Comparison of ENCODE assay signal across 18 cellular contexts in genomic region chr17:17797119-17797809, GRCh38. TPM values are rescaled to one million over a fixed set of nuclear protein-coding genes. Genes with fewer than 3 reads are reported as not detected.
DNase-seq lines count a peak whose midpoint lies in the region; ATAC-seq and TF ChIP-seq lines count a peak whose summit lies in the region.
"Had no signal": no experiment of that assay in that cellular context is flagged by ENCODE, and none has a peak within 500 bp of the region (broad histone marks: within the 10 kb centered on the region; RNA-seq: fewer than 3 reads in every experiment).

No MANE protein-coding gene starts in this region.

- H3K9me3 Mint-ChIP-seq in Calu3 (ENCODE audit: low read depth, unreplicated experiment): no peaks in the 10 kb centered on the region
- H3K9me3 Mint-ChIP-seq in activated CD8-positive, alpha-beta T cell treated with anti-CD3 and anti-CD28 coated beads for 36 hours: no peaks in the 10 kb centered on the region
- H3K9me3 Mint-ChIP-seq: CD4-positive, alpha-beta T cell; HFFc6; T-cell had no signal

- TF ChIP-seq CTCF in Calu3 (IDR thresholded peaks at IDR 0.05; ENCODE audit: unreplicated experiment) (no peak), right atrium auricular region (IDR thresholded peaks at IDR 0.05) (no peak)
- TF ChIP-seq CTCF in activated CD8-positive, alpha-beta T cell treated with anti-CD3 and anti-CD28 coated beads for 36 hours (IDR thresholded peaks at IDR 0.05): no peak

- H3K4me1 ChIP-seq in BLaER1 (peaks cover 79% of the 10 kb centered on the region), right atrium auricular region (peaks cover 0 to 39% of the 10 kb centered on the region in 2 donors)

- BruUV-seq in Calu3 (replicated peaks; lab: Mats Ljungman, UMichigan): no TSS peak

- DNase-seq in Calu3 (no peak), right atrium auricular region (ENCODE audit: low spot score) (no peak), RKO (ENCODE audit: low spot score) (no peak)
- no peak for DNase-seq in activated CD8-positive, alpha-beta T cell treated with anti-CD3 and anti-CD28 coated beads for 36 hours
- DNase-seq: CD4-positive, alpha-beta T cell; DMS53; EL; GOT3; HFFc6; NCI-H1092 treated with DMSO at 0.1 percent for 48 hours; NCI-H748 treated with DMSO at 0.1 percent for 48 hours; SIG-M5; T-cell had no signal

- peak overlapping the region; percentile 24 for H3K4me3 Mint-ChIP-seq in Calu3 (ENCODE audit: low read depth, unreplicated experiment)
- no peak overlapping the region for H3K4me3 Mint-ChIP-seq in activated CD8-positive, alpha-beta T cell treated with anti-CD3 and anti-CD28 coated beads for 36 hours
- H3K4me3 Mint-ChIP-seq: CD4-positive, alpha-beta T cell; HFFc6; T-cell had no signal

- H3K9ac ChIP-seq in BLaER1: peak overlapping the region; percentile 58

- ATAC-seq in GM21723 (IDR thresholded peaks at IDR 0.05; ENCODE audit: unreplicated experiment): no peak
- no peak for ATAC-seq in activated CD8-positive, alpha-beta T cell treated with anti-CD3 and anti-CD28 coated beads for 36 hours
- ATAC-seq: K562, SK-N-SH treated with all-trans-retinoic acid at 6 μM for 48 hours, T-cell had no signal

- H3K27ac ChIP-seq in BLaER1: peak overlapping the region; percentile 58
- peak overlapping the region; percentile 20 to 63 for H3K27ac ChIP-seq in right atrium auricular region

- H3K4me3 ChIP-seq in BLaER1 (no peak overlapping the region), right atrium auricular region (no peak overlapping the region)
- H3K4me3 ChIP-seq: K562 had no signal

- intact Hi-C loops in Calu3 (cut with micrococcal nuclease; ENCODE audit: unreplicated experiment): no loop called here
- intact Hi-C loops in activated CD8-positive, alpha-beta T cell treated with anti-CD3 and anti-CD28 coated beads for 36 hours (cut with micrococcal nuclease): no loop called here

- POLR2A ChIA-PET in activated CD8-positive, alpha-beta T cell treated with anti-CD3 and anti-CD28 coated beads for 36 hours (lab: Charles Lee): interaction anchor here (1.6 kb wide), 1 partner anchor 10 kb away, joined by 6 read pairs; no protein-coding TSS in a partner anchor

- H3K27me3 Mint-ChIP-seq in Calu3 (ENCODE audit: unreplicated experiment): no peaks in the 10 kb centered on the region
- no peaks in the 10 kb centered on the region for H3K27me3 Mint-ChIP-seq in activated CD8-positive, alpha-beta T cell treated with anti-CD3 and anti-CD28 coated beads for 36 hours
- H3K27me3 Mint-ChIP-seq: CD4-positive, alpha-beta T cell; T-cell had no signal

- CTCF ChIA-PET in Calu3 (lab: Charles Lee): no interaction called here
- CTCF ChIA-PET in activated CD8-positive, alpha-beta T cell treated with anti-CD3 and anti-CD28 coated beads for 36 hours (lab: Charles Lee): interaction anchor here (0.9 kb wide), 2 partner anchors 15 to 88 kb away, joined by 3 read pairs; no protein-coding TSS in a partner anchor

- no peaks in the 10 kb centered on the region for H3K9me3 ChIP-seq in BLaER1
- no peaks in the 10 kb centered on the region for H3K9me3 ChIP-seq in right atrium auricular region

- peaks cover 99% of the 10 kb centered on the region for H4K20me1 ChIP-seq in BLaER1

- H3K27me3 ChIP-seq in BLaER1: no peaks in the 10 kb centered on the region
- no peaks in the 10 kb centered on the region for H3K27me3 ChIP-seq in right atrium auricular region

- H3K4me2 ChIP-seq in BLaER1: peak overlapping the region; percentile 80

- H3K27ac Mint-ChIP-seq in Calu3 (ENCODE audit: unreplicated experiment): no peak overlapping the region
- H3K27ac Mint-ChIP-seq in activated CD8-positive, alpha-beta T cell treated with anti-CD3 and anti-CD28 coated beads for 36 hours: no peak overlapping the region
- H3K27ac Mint-ChIP-seq: CD4-positive, alpha-beta T cell; HFFc6; T-cell had no signal

- no peaks in the 10 kb centered on the region for H3K4me1 Mint-ChIP-seq in Calu3 (ENCODE audit: low read depth, unreplicated experiment)
- peaks cover 16% of the 10 kb centered on the region for H3K4me1 Mint-ChIP-seq in activated CD8-positive, alpha-beta T cell treated with anti-CD3 and anti-CD28 coated beads for 36 hours (ENCODE audit: low read depth)

- H3K36me3 Mint-ChIP-seq in Calu3 (ENCODE audit: insufficient read depth, unreplicated experiment): peaks cover 30% of the 10 kb centered on the region
- peaks cover 9% of the 10 kb centered on the region for H3K36me3 Mint-ChIP-seq in activated CD8-positive, alpha-beta T cell treated with anti-CD3 and anti-CD28 coated beads for 36 hours (ENCODE audit: low read depth)

- H3K36me3 ChIP-seq in BLaER1 (peaks cover 89% of the 10 kb centered on the region), right atrium auricular region (peaks cover 55% of the 10 kb centered on the region)

TF ChIP-seq in PFSK-1, 5 proteins besides CTCF, POLR2A, EP300 and RAD21:
- TF ChIP-seq POLR2AphosphoS5 (IDR thresholded peaks at IDR 0.05; ENCODE audit: low read depth, low read length) (0 out of 2 replicates have a peak, but pooled peaks have one; percentile 17), SIN3A (IDR thresholded peaks at IDR 0.05; ENCODE audit: borderline replicate concordance, insufficient read depth, low read length) (no peak)

RNA-seq across cellular contexts. Expression of gene SREBF1, which starts 39.5 kb away (rescaled TPM):
- total RNA-seq in Calu3 (2022) (104 and 110 TPM in 2 replicates), right atrium auricular region (10 to 100 TPM; 17.0 to 29.8 TPM)
- 241 TPM for polyA plus RNA-seq in PFSK-1 (2012; ENCODE audit: insufficient read length, low read depth)
- total RNA-seq in activated CD8-positive, alpha-beta T cell treated with anti-CD3 and anti-CD28 coated beads for 36 hours: 100 to 1,000 TPM; 103 to 116 TPM
